27 cellular contexts compared by ENCODE assay signal in genomic region chr1:151943591-151943990, GRCh38. TPM values are rescaled to one million over a fixed set of nuclear protein-coding genes. Genes with fewer than 3 reads are reported as not detected.
A peak's percentile ranks its signal among the peaks of the same experiment; 100 is the strongest.
DNase-seq lines count a peak whose midpoint lies in the region; ATAC-seq and TF ChIP-seq lines count a peak whose summit lies in the region.
"Had no signal": no experiment of that assay in that cellular context is flagged by ENCODE, and none has a peak within 500 bp of the region (broad histone marks: within the 10 kb centered on the region; RNA-seq: fewer than 3 reads in every experiment).

No MANE protein-coding gene starts in this region.

- no TSS peak for BruUV-seq in Panc1 (replicated peaks; lab: Mats Ljungman, UMichigan)

- H3K27me3 ChIP-seq in CD4-positive, alpha-beta memory T cell (ENCODE audit: insufficient read depth, low read length), result no peaks in the 10 kb centered on the region
- H3K27me3 ChIP-seq in Panc1 (ENCODE audit: control insufficient read depth, insufficient read depth, low read length) (no peaks in the 10 kb centered on the region), stomach (no peaks in the 10 kb centered on the region)
- H3K27me3 ChIP-seq: foreskin keratinocyte, left lung had no signal

- H3K4me1 ChIP-seq in CD4-positive, alpha-beta memory T cell (ENCODE audit: insufficient read depth, low read length), result peaks cover 60% of the 10 kb centered on the region
- H3K4me1 ChIP-seq in Panc1 (ENCODE audit: control insufficient read depth, insufficient read depth, low read length) (peaks cover 52% of the 10 kb centered on the region), stomach (peaks cover 18 to 46% (median 34%) of the 10 kb centered on the region in 4 donors)

- intact Hi-C loops in CD4-positive, alpha-beta memory T cell (cut with micrococcal nuclease), result no loop called here
- intact Hi-C loops in Panc1 (cut with micrococcal nuclease; ENCODE audit: unreplicated experiment) (no loop called here), stomach (cut with DNase I; ENCODE audit: low total_unique reads) (no loop called here)

- no peak overlapping the region for H3K4me3 Mint-ChIP-seq in CD4-positive, alpha-beta memory T cell
- H3K4me3 Mint-ChIP-seq: activated B cell treated with CpG ODN at 0.5 μM for 24 hours; activated naive CD4-positive, alpha-beta T cell treated with anti-CD3 and anti-CD28 coated beads for 36 hours; brain; CD8-positive, alpha-beta T cell; GM23338; natural killer cell treated with Interleukin-12 subunit alpha and Interleukin-12 subunit beta and Interleukin-15 and Interleukin-18, amount 100 ng/mL, for 72 hours had no signal

- in situ Hi-C loops in Panc1 (cut with HindIII; ENCODE audit: low pct_unique_long_range_greater_than_20kb, low sequenced_read_pairs), result no loop called here

- no peak for TF ChIP-seq CTCF in Panc1 (IDR thresholded peaks at IDR 0.05)
- no peak for TF ChIP-seq CTCF in stomach (IDR thresholded peaks at IDR 0.05)

- CTCF ChIA-PET in CD4-positive, alpha-beta memory T cell (lab: Charles Lee; ENCODE audit: partially characterized antibody), result interaction anchor here (1.4 kb wide), 1 partner anchor 23 kb away, joined by 3 read pairs; no protein-coding TSS in a partner anchor
- CTCF ChIA-PET in Panc1 (lab: Charles Lee), result no interaction called here

- H3K9me3 Mint-ChIP-seq in CD4-positive, alpha-beta memory T cell, result peaks cover 0 to 2% (median 0%) of the 10 kb centered on the region in 8 donors
- H3K9me3 Mint-ChIP-seq: activated B cell treated with CpG ODN at 0.5 μM for 24 hours; activated naive CD4-positive, alpha-beta T cell treated with anti-CD3 and anti-CD28 coated beads for 36 hours; brain; CD8-positive, alpha-beta T cell; GM23338; immature natural killer cell; natural killer cell treated with Interleukin-12 subunit alpha and Interleukin-12 subunit beta and Interleukin-15 and Interleukin-18, amount 100 ng/mL, for 72 hours had no signal

- ATAC-seq in Panc1, result no peak
- ATAC-seq: CD8-positive, alpha-beta T cell; foreskin keratinocyte; GM23338; natural killer cell treated with Interleukin-12 subunit alpha and Interleukin-12 subunit beta and Interleukin-15 and Interleukin-18, amount 100 ng/mL, for 72 hours had no signal

- H3K9me3 ChIP-seq in CD4-positive, alpha-beta memory T cell (ENCODE audit: control insufficient read depth in 1 of 2, low read length in 2 of 2), result no peaks in the 10 kb centered on the region
- no peaks in the 10 kb centered on the region for H3K9me3 ChIP-seq in Panc1 (ENCODE audit: control insufficient read depth, insufficient read depth, low read depth, low read length)
- H3K9me3 ChIP-seq in stomach, result no peaks in the 10 kb centered on the region
- H3K9me3 ChIP-seq: left lung had no signal

- peaks cover 47 to 55% (median 49%) of the 10 kb centered on the region in 4 donors for H3K4me1 Mint-ChIP-seq in CD4-positive, alpha-beta memory T cell

- POLR2A ChIA-PET in CD4-positive, alpha-beta memory T cell (lab: Charles Lee; ENCODE audit: partially characterized antibody), result interaction anchor here (1.0 to 3.8 kb wide), 3 partner anchors 35 to 92 kb away, joined by 4 to 30 read pairs (median 23); partner anchors contain the start of genes S100A10 and THEM4
- POLR2A ChIA-PET in Panc1 (lab: Charles Lee), result no interaction called here

- H3K4me3 ChIP-seq in CD4-positive, alpha-beta memory T cell (ENCODE audit: low read length in 2 of 2), result no peak overlapping the region
- H3K4me3 ChIP-seq in Panc1 (ENCODE audit: low read depth in 2 of 2, low read length in 2 of 2), result no peak overlapping the region
- H3K4me3 ChIP-seq in stomach, result no peak overlapping the region
- H3K4me3 ChIP-seq: GM23338, left lung, PC-9 had no signal

- no peak for TF ChIP-seq POLR2A in stomach (IDR thresholded peaks at IDR 0.05)

- TF ChIP-seq EP300 in stomach (IDR thresholded peaks at IDR 0.05), result no peak

- DNase-seq in CD4-positive, alpha-beta memory T cell, result no peak
- DNase-seq in Panc1 (ENCODE audit: low read depth, low spot score), result no peak
- peak; percentile 50 for DNase-seq in glomerular visceral epithelial cell (ENCODE audit: extremely low spot score)
- no peak for DNase-seq in stomach
- no peak for DNase-seq in NCI-H2171 (lab: John Stamatoyannopoulos, UW)
- DNase-seq in germinal center (ENCODE audit: low spot score), result no peak
- DNase-seq in cerebellar nuclear complex (lab: John Stamatoyannopoulos, UW), result no peak
- DNase-seq: activated B cell treated with CpG ODN at 0.5 μM for 24 hours; activated naive CD4-positive, alpha-beta T cell treated with anti-CD3 and anti-CD28 coated beads for 36 hours; CD8-positive, alpha-beta T cell; DMS153; foreskin keratinocyte; hypothalamus; immature natural killer cell; IMR-90; left lung; NCI-H1048; NCI-H187; NCI-H2171 treated with DMSO at 0.1 percent for 48 hours; NCI-H524; PC-9; retina; stimulated activated CD4-positive, alpha-beta T cell treated with anti-CD3 and anti-CD28 coated beads, Interleukin-2, amount 100 ng/mL, for 48 hours; SW 1271 had no signal

- 92 to 96% (median 93%) methylated on average over 1 of the region's 1 CpG for WGBS in stomach, 5 donors

- peak overlapping the region; percentile 94 to 98 (median 96) for H3K27ac Mint-ChIP-seq in CD4-positive, alpha-beta memory T cell
- H3K27ac Mint-ChIP-seq: activated B cell treated with CpG ODN at 0.5 μM for 24 hours; activated naive CD4-positive, alpha-beta T cell treated with anti-CD3 and anti-CD28 coated beads for 36 hours; GM23338 had no signal

- peaks cover 0 to 3% of the 10 kb centered on the region in 2 donors for H3K36me3 Mint-ChIP-seq in CD4-positive, alpha-beta memory T cell
- H3K36me3 Mint-ChIP-seq: brain; CD8-positive, alpha-beta T cell; immature natural killer cell; natural killer cell treated with Interleukin-12 subunit alpha and Interleukin-12 subunit beta and Interleukin-15 and Interleukin-18, amount 100 ng/mL, for 72 hours had no signal

- no peaks in the 10 kb centered on the region for H3K27me3 Mint-ChIP-seq in CD4-positive, alpha-beta memory T cell
- H3K27me3 Mint-ChIP-seq: activated B cell treated with CpG ODN at 0.5 μM for 24 hours had no signal

- H3K36me3 ChIP-seq in CD4-positive, alpha-beta memory T cell (ENCODE audit: insufficient read depth, low read length), result no peaks in the 10 kb centered on the region
- H3K36me3 ChIP-seq in Panc1 (ENCODE audit: control insufficient read depth, insufficient read depth, low read length), result no peaks in the 10 kb centered on the region
- H3K36me3 ChIP-seq in stomach, result no peaks in the 10 kb centered on the region
- H3K36me3 ChIP-seq: left lung had no signal

- H3K27ac ChIP-seq in CD4-positive, alpha-beta memory T cell (ENCODE audit: low read depth, low read length), result no peak overlapping the region
- peak overlapping the region; percentile 80 for H3K27ac ChIP-seq in Panc1 (ENCODE audit: low read length)
- peak overlapping the region in 3 of 5 donors; percentile 46 to 74 (median 72) for H3K27ac ChIP-seq in stomach
- H3K27ac ChIP-seq: foreskin keratinocyte had no signal

RNA-seq across cellular contexts. Expression of gene THEM4, which starts 34.3 kb away (rescaled TPM):
- 100 to 1,000 TPM; 105 to 106 TPM for total RNA-seq in CD4-positive, alpha-beta memory T cell
- 100 to 1,000 TPM; 113 to 122 TPM for polyA plus RNA-seq in CD4-positive, alpha-beta memory T cell
- total RNA-seq in Panc1 (2021; ENCODE audit: unreplicated experiment) (21.8 TPM), stomach (10 to 100 TPM in 3 of 5 donors, 1 to 10 TPM in 1, under 1 TPM in 1; 0.89 to 48.4 (median 11.6) TPM)
- 12.4 TPM for polyA plus RNA-seq in Panc1 (2012; ENCODE audit: insufficient read length)
- polyA plus RNA-seq in stomach, result 10 to 100 TPM in 2 of 3 donors, 1 to 10 TPM in 1; 9.0 to 11.2 (median 11.0) TPM

RNA-seq across cellular contexts. Expression of gene S100A10, which starts 50.1 kb away (rescaled TPM):
- 100 to 1,000 TPM; 218 to 231 TPM for total RNA-seq in CD4-positive, alpha-beta memory T cell
- polyA plus RNA-seq in CD4-positive, alpha-beta memory T cell, result 1,000 to 10,000 TPM in 1 of 2 donors, 100 to 1,000 TPM in 1; 855 to 1,427 TPM
- total RNA-seq in Panc1 (2021; ENCODE audit: unreplicated experiment) (1,621 TPM), stomach (100 to 1,000 TPM in 2 of 5 donors, 10 to 100 TPM in 2, 1 to 10 TPM in 1; 6.4 to 308 (median 53.9) TPM)
- polyA plus RNA-seq in Panc1 (2012; ENCODE audit: insufficient read length), result 1,294 TPM
- 100 to 1,000 TPM; 220 to 830 (median 399) TPM for polyA plus RNA-seq in stomach
